10 cellular contexts compared by ENCODE assay signal in the genomic region with DNA sequence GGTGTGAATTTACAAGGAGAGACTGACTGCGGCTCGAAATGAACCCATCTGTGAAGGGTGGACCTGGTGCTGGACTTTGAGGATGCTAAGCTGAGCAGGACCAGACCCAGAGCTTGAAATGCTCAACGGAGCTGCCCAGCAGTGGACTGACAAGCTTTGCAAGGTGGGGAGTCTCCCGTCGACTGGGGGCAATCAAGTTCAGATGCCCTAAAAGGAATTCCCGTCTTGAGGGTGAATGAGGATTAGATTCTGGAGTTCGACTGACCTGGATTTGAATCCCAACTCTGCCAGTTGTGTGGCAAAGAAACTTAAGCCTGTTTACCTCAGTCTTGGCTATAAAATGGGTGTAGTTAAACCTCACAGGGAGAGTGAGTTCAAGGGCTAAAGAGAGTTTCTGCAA.
"Had no signal": no experiment of that assay in that cellular context is flagged by ENCODE, and none has a peak within 500 bp of the region (broad histone marks: within the 10 kb centered on the region; RNA-seq: fewer than 3 reads in every experiment).

No MANE protein-coding gene starts in this region.

- ATAC-seq: GM23338, HCT116 had no signal

- DNase-seq: GM23248, GOT3, H7, H9, HCEC 1CT, HFFc6 had no signal

- H3K4me3 Mint-ChIP-seq: GM23338, H9, HFFc6 had no signal

- H3K4me3 ChIP-seq: GM23248, GM23338, HAP-1 had no signal

- FAIRE-seq: H54 had no signal

- H3K4me2 ChIP-seq: GM23338 had no signal

- H3K9ac ChIP-seq: GM23248 had no signal

- H3K9me3 Mint-ChIP-seq: H9, HFFc6 had no signal

- H3K27ac ChIP-seq: GM23248 had no signal

- H2AFZ ChIP-seq: GM23248, GM23338 had no signal

- H3K27ac Mint-ChIP-seq: GM23338, H9, HFFc6 had no signal

- H3K36me3 ChIP-seq: HAP-1 had no signal

- H3K4me1 ChIP-seq: HAP-1 had no signal

- H3K9me3 ChIP-seq: HAP-1 had no signal
